In genomic region chr11:71544525-71545214, GRCh38 we compare ENCODE assay signal across 29 cellular contexts. TPM values are rescaled to one million over a fixed set of nuclear protein-coding genes. Genes with fewer than 3 reads are reported as not detected.
"Had no signal": no experiment of that assay in that cellular context is flagged by ENCODE, and none has a peak within 500 bp of the region (broad histone marks: within the 10 kb centered on the region; RNA-seq: fewer than 3 reads in every experiment).

No MANE protein-coding gene starts in this region.

- H3K27ac Mint-ChIP-seq: activated CD8-positive, alpha-beta T cell treated with anti-CD3 and anti-CD28 coated beads for 36 hours; activated naive CD4-positive, alpha-beta T cell treated with anti-CD3 and anti-CD28 coated beads, Interleukin-2, amount 10 ng/mL, durations not matched to agents 7 days and 5 days; activated naive CD8-positive, alpha-beta T cell treated with anti-CD3 and anti-CD28 coated beads for 36 hours; activated T-cell treated with anti-CD3 and anti-CD28 coated beads, Interleukin-2, amount 50 U/mL, for 72 hours; activated T-helper 2 cell treated with anti-CD3 and anti-CD28 coated beads, Interferon-gamma antibody, Interleukin-2, Interleukin-4, amounts not matched to agents 10 μg/mL and 5 μg/mL and 100 μg/mL, durations not matched to agents 14 hours and 24 hours and 36 hours; T-helper 1 cell treated with Interleukin-12 subunit alpha and Interleukin-12 subunit beta and Interleukin-4 antibody, amounts not matched to agents 30 μg/mL and 1 μg/mL, for 36 hours had no signal

- H3K27ac ChIP-seq: brain microvascular endothelial cell had no signal

- H3K4me3 Mint-ChIP-seq: activated CD8-positive, alpha-beta T cell treated with anti-CD3 and anti-CD28 coated beads for 36 hours; activated naive CD4-positive, alpha-beta T cell treated with anti-CD3 and anti-CD28 coated beads, Interleukin-2, amount 10 ng/mL, durations not matched to agents 7 days and 5 days; activated naive CD8-positive, alpha-beta T cell treated with anti-CD3 and anti-CD28 coated beads for 36 hours; activated T-cell treated with anti-CD3 and anti-CD28 coated beads, Interleukin-2, amount 50 U/mL, for 72 hours; T-helper 1 cell treated with Interleukin-12 subunit alpha and Interleukin-12 subunit beta and Interleukin-4 antibody, amounts not matched to agents 30 μg/mL and 1 μg/mL, for 36 hours had no signal

- H3K9me3 ChIP-seq: MG63 had no signal

- H3K36me3 ChIP-seq: brain microvascular endothelial cell, MG63 had no signal

- H3K4me1 Mint-ChIP-seq: activated naive CD4-positive, alpha-beta T cell treated with anti-CD3 and anti-CD28 coated beads, Interleukin-2, amount 10 ng/mL, durations not matched to agents 7 days and 5 days had no signal

- ATAC-seq: activated CD4-positive, CD25-positive, alpha-beta regulatory T cell treated with anti-CD3 and anti-CD28 coated beads, Interleukin-2, amount 50 U/mL, for 24 hours; PC-3 had no signal

- H3K4me3 ChIP-seq: MG63 had no signal

- H3K36me3 Mint-ChIP-seq: activated naive CD4-positive, alpha-beta T cell treated with anti-CD3 and anti-CD28 coated beads, Interleukin-2, amount 10 ng/mL, durations not matched to agents 7 days and 5 days had no signal

- DNase-seq: activated CD4-positive, alpha-beta T cell treated with anti-CD3 and anti-CD28 coated beads for 4 hours; activated CD8-positive, alpha-beta memory T cell treated with anti-CD3 and anti-CD28 coated beads, Interleukin-2, amount 50 U/mL, for 4 hours; activated gamma-delta T cell treated with Interleukin-2 at 50 U/mL for 16 hours; activated naive CD4-positive, alpha-beta T cell treated with anti-CD3 and anti-CD28 coated beads, Interleukin-2, amount 10 ng/mL, durations not matched to agents 7 days and 5 days; activated naive CD8-positive, alpha-beta T cell treated with anti-CD3 and anti-CD28 coated beads for 36 hours; brain microvascular endothelial cell; MG63; NCI-H1092 treated with DMSO at 0.1 percent for 48 hours; NCI-H1417 treated with DMSO at 0.1 percent for 48 hours; NCI-H1694; NCI-H2029; NCI-H2107; NCI-H2171 treated with DMSO at 0.1 percent for 48 hours; NCI-H345; NCI-H510A; NCI-H526 treated with DMSO at 0.1 percent for 48 hours; NCI-H82; PC-3; SHP77 treated with DMSO at 0.1 percent for 48 hours had no signal

- FAIRE-seq: RCC 7860 had no signal

- H3K27me3 ChIP-seq: brain microvascular endothelial cell, MG63 had no signal

RNA-seq across cellular contexts. Expression of gene KRTAP5-9, which starts 3.5 kb away (rescaled TPM):
- total RNA-seq: activated CD8-positive, alpha-beta T cell treated with anti-CD3 and anti-CD28 coated beads for 36 hours; activated naive CD8-positive, alpha-beta T cell treated with anti-CD3 and anti-CD28 coated beads for 36 hours; activated T-helper 2 cell treated with anti-CD3 and anti-CD28 coated beads, Interferon-gamma antibody, Interleukin-2, Interleukin-4, amounts not matched to agents 10 μg/mL and 5 μg/mL and 100 μg/mL, durations not matched to agents 14 hours and 24 hours and 36 hours; cardiac septum; cerebellum; PC-3; SK-MEL-5 had no signal
- polyA plus RNA-seq: adipose tissue had no signal

RNA-seq across cellular contexts. Expression of gene KRTAP5-8, which starts 6.8 kb away (rescaled TPM):
- total RNA-seq: activated CD8-positive, alpha-beta T cell treated with anti-CD3 and anti-CD28 coated beads for 36 hours; activated naive CD8-positive, alpha-beta T cell treated with anti-CD3 and anti-CD28 coated beads for 36 hours; activated T-cell treated with anti-CD3 and anti-CD28 coated beads, Interleukin-2, amount 50 U/mL, for 72 hours; activated T-helper 2 cell treated with anti-CD3 and anti-CD28 coated beads, Interferon-gamma antibody, Interleukin-2, Interleukin-4, amounts not matched to agents 10 μg/mL and 5 μg/mL and 100 μg/mL, durations not matched to agents 14 hours and 24 hours and 36 hours; cardiac septum; cerebellum; PC-3 had no signal
- polyA plus RNA-seq: adipose tissue had no signal

RNA-seq across cellular contexts. Expression of gene KRTAP5-7, which starts 17.6 kb away (rescaled TPM):
- total RNA-seq: activated CD8-positive, alpha-beta T cell treated with anti-CD3 and anti-CD28 coated beads for 36 hours; activated naive CD8-positive, alpha-beta T cell treated with anti-CD3 and anti-CD28 coated beads for 36 hours; activated T-cell treated with anti-CD3 and anti-CD28 coated beads, Interleukin-2, amount 50 U/mL, for 72 hours; cardiac septum; PC-3 had no signal

RNA-seq across cellular contexts. Expression of gene KRTAP5-10, which starts 20.7 kb away (rescaled TPM):
- total RNA-seq: activated CD8-positive, alpha-beta T cell treated with anti-CD3 and anti-CD28 coated beads for 36 hours; activated naive CD8-positive, alpha-beta T cell treated with anti-CD3 and anti-CD28 coated beads for 36 hours; activated T-cell treated with anti-CD3 and anti-CD28 coated beads, Interleukin-2, amount 50 U/mL, for 72 hours; activated T-helper 2 cell treated with anti-CD3 and anti-CD28 coated beads, Interferon-gamma antibody, Interleukin-2, Interleukin-4, amounts not matched to agents 10 μg/mL and 5 μg/mL and 100 μg/mL, durations not matched to agents 14 hours and 24 hours and 36 hours; cardiac septum; cerebellum; PC-3 had no signal
- polyA plus RNA-seq: adipose tissue had no signal

RNA-seq across cellular contexts. Expression of gene KRTAP5-11, which starts 38.0 kb away (rescaled TPM):
- total RNA-seq: activated CD8-positive, alpha-beta T cell treated with anti-CD3 and anti-CD28 coated beads for 36 hours; activated naive CD8-positive, alpha-beta T cell treated with anti-CD3 and anti-CD28 coated beads for 36 hours; activated T-cell treated with anti-CD3 and anti-CD28 coated beads, Interleukin-2, amount 50 U/mL, for 72 hours; activated T-helper 2 cell treated with anti-CD3 and anti-CD28 coated beads, Interferon-gamma antibody, Interleukin-2, Interleukin-4, amounts not matched to agents 10 μg/mL and 5 μg/mL and 100 μg/mL, durations not matched to agents 14 hours and 24 hours and 36 hours; cardiac septum; cerebellum; PC-3; SK-MEL-5 had no signal
- polyA plus RNA-seq: adipose tissue had no signal
